Comparison of ENCODE assay signal across 30 cellular contexts in the genomic region with DNA sequence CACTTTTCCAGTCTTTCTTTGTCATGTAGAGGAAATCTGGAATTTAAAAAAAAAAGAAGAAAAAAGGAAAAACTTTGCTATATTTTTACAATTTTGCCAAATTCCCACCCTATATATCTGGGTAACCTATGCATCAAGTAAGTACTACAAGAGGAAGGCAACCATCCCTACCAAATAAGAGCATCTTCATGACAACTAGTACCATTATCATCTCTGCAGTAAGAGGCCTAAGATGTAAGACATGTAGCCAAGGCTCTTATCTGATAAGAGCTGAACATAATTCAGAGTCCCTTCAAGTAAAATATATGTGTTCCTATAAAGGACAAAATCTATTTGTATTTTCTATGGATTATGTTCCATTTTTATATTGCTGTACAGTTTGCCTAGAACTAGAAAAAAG.
"Had no signal": no experiment of that assay in that cellular context is flagged by ENCODE, and none has a peak within 500 bp of the region (broad histone marks: within the 10 kb centered on the region; RNA-seq: fewer than 3 reads in every experiment).

No MANE protein-coding gene starts in this region.

- H3K27ac Mint-ChIP-seq: activated CD4-positive, alpha-beta memory T cell treated with anti-CD3 and anti-CD28 coated beads, Interleukin-2, amount 10 ng/mL, durations not matched to agents 7 days and 5 days; activated CD4-positive, alpha-beta T cell treated with anti-CD3 and anti-CD28 coated beads for 36 hours; activated naive CD4-positive, alpha-beta T cell treated with anti-CD3 and anti-CD28 coated beads, Interleukin-2, amount 50 U/mL, for 24 hours; activated T-helper 1 cell treated with anti-CD3 and anti-CD28 coated beads, Interleukin-12 subunit alpha, Interleukin-12 subunit beta, Interleukin-2, Interleukin-4 antibody, amounts not matched to agents 30 ng/mL and 10 ng/mL and 1 ng/mL, durations not matched to agents 14 hours and 24 hours and 36 hours had no signal

- H3K4me3 Mint-ChIP-seq: activated CD4-positive, alpha-beta memory T cell treated with anti-CD3 and anti-CD28 coated beads, Interleukin-2, amount 10 ng/mL, durations not matched to agents 7 days and 5 days; activated CD4-positive, alpha-beta T cell treated with anti-CD3 and anti-CD28 coated beads for 36 hours; activated T-helper 1 cell treated with anti-CD3 and anti-CD28 coated beads, Interleukin-12 subunit alpha, Interleukin-12 subunit beta, Interleukin-2, Interleukin-4 antibody, amounts not matched to agents 30 ng/mL and 10 ng/mL and 1 ng/mL, durations not matched to agents 14 hours and 24 hours and 36 hours had no signal

- ATAC-seq: activated CD4-positive, alpha-beta T cell treated with anti-CD3 and anti-CD28 coated beads for 36 hours had no signal

- H3K27me3 Mint-ChIP-seq: activated CD4-positive, alpha-beta memory T cell treated with anti-CD3 and anti-CD28 coated beads, Interleukin-2, amount 10 ng/mL, durations not matched to agents 7 days and 5 days; activated CD4-positive, alpha-beta T cell treated with anti-CD3 and anti-CD28 coated beads for 36 hours; activated naive CD4-positive, alpha-beta T cell treated with anti-CD3 and anti-CD28 coated beads, Interleukin-2, amount 50 U/mL, for 24 hours had no signal

- H3K4me2 ChIP-seq: SK-N-SH had no signal

- H3K9me3 ChIP-seq: Peyer's patch, SJCRH30, SK-N-SH had no signal

- FAIRE-seq: astrocyte had no signal

- H3K9ac ChIP-seq: SK-N-SH had no signal

- H3K9me3 Mint-ChIP-seq: activated T-helper 1 cell treated with anti-CD3 and anti-CD28 coated beads, Interleukin-12 subunit alpha, Interleukin-12 subunit beta, Interleukin-2, Interleukin-4 antibody, amounts not matched to agents 30 ng/mL and 10 ng/mL and 1 ng/mL, durations not matched to agents 14 hours and 24 hours and 36 hours had no signal

- H3K27me3 ChIP-seq: cardiac muscle cell, Peyer's patch, SJCRH30 had no signal

- H3K4me3 ChIP-seq: cardiac muscle cell, Peyer's patch, SJCRH30 had no signal

- DNase-seq: activated CD4-positive, alpha-beta memory T cell treated with anti-CD3 and anti-CD28 coated beads, Interleukin-2, amount 10 ng/mL, durations not matched to agents 7 days and 5 days; activated CD4-positive, alpha-beta T cell treated with anti-CD3 and anti-CD28 coated beads for 36 hours; activated CD4-positive, alpha-beta T cell treated with anti-CD3 and anti-CD28 coated beads, Interleukin-2, amount 50 U/mL, for 1 hour; activated effector memory CD4-positive, alpha-beta T cell treated with Interleukin-2 at 50 U/mL for 16 hours; activated naive CD4-positive, alpha-beta T cell; activated T-cell treated with anti-CD3 and anti-CD28 coated beads for 4 hours; amniotic stem cell; cerebellar nuclear complex; Kasumi-1; KBM-7; NCI-H1092; NCI-H1417; NCI-H1694; NCI-H2029; NCI-H2107; NCI-H2171 treated with DMSO at 0.1 percent for 48 hours; NCI-H226; NCI-H510A; NCI-H526 treated with DMSO at 0.1 percent for 48 hours; Peyer's patch; Right ventricle myocardium superior; SJCRH30; SK-N-SH; T-helper 1 cell had no signal

- H3K27ac ChIP-seq: cardiac muscle cell, Peyer's patch, RWPE1, SJCRH30, VCaP had no signal
